13 cellular contexts compared by ENCODE assay signal in genomic region chr4:115274545-115274944, GRCh38.
A peak's percentile ranks its signal among the peaks of the same experiment; 100 is the strongest.
DNase-seq lines count a peak whose midpoint lies in the region; ATAC-seq and TF ChIP-seq lines count a peak whose summit lies in the region.
"Had no signal": no experiment of that assay in that cellular context is flagged by ENCODE, and none has a peak within 500 bp of the region (broad histone marks: within the 10 kb centered on the region; RNA-seq: fewer than 3 reads in every experiment).

No MANE protein-coding gene starts in this region.

- no peaks in the 10 kb centered on the region for H3K36me3 ChIP-seq in upper lobe of right lung

- H3K27ac Mint-ChIP-seq in activated CD4-positive, alpha-beta T cell treated with anti-CD3 and anti-CD28 coated beads, Interleukin-2, amount 10 ng/mL, durations not matched to agents 24 days and 14 days, result no peak overlapping the region
- no peak overlapping the region for H3K27ac Mint-ChIP-seq in stimulated activated effector memory CD8-positive, alpha-beta T cell treated with anti-CD3 and anti-CD28 coated beads, Interleukin-12 subunit alpha, Interleukin-12 subunit beta, amount 100 ng/mL, for 72 hours

- H3K27ac ChIP-seq in upper lobe of right lung, result no peak overlapping the region

- DNase-seq in activated CD4-positive, alpha-beta T cell treated with anti-CD3 and anti-CD28 coated beads, Interleukin-2, amount 10 ng/mL, durations not matched to agents 24 days and 14 days, result no peak
- no peak for DNase-seq in activated CD4-positive, alpha-beta T cell treated with anti-CD3 and anti-CD28 coated beads for 48 hours
- peak; percentile 83 for DNase-seq in MV-4-11 (lab: John Stamatoyannopoulos, UW)
- DNase-seq in stimulated activated effector memory CD8-positive, alpha-beta T cell treated with anti-CD3 and anti-CD28 coated beads, Interleukin-12 subunit alpha, Interleukin-12 subunit beta, amount 100 ng/mL, for 72 hours (ENCODE audit: low spot score in 2 of 2), result no peak
- DNase-seq in NCI-H2107 (lab: John Stamatoyannopoulos, UW), result no peak
- no peak for DNase-seq in kidney glomerular epithelial cell (lab: John Stamatoyannopoulos, UW)
- no peak for DNase-seq in upper lobe of right lung
- DNase-seq: 8988T; caudate nucleus; mucosa of descending colon; stimulated activated CD4-positive, alpha-beta T cell treated with anti-CD3 and anti-CD28 coated beads, Interleukin-12 subunit alpha, Interleukin-12 subunit beta, amount 100 ng/mL, for 4 hours had no signal

- ATAC-seq in HG02943 (IDR thresholded peaks at IDR 0.05; ENCODE audit: low read depth, unreplicated experiment) (peak; percentile 73), upper lobe of right lung (no peak)
- peak; percentile 74 for ATAC-seq in stimulated activated effector memory CD8-positive, alpha-beta T cell treated with anti-CD3 and anti-CD28 coated beads, Interleukin-12 subunit alpha, Interleukin-12 subunit beta, amount 100 ng/mL, for 72 hours
- ATAC-seq: mucosa of descending colon, Panc1 had no signal

- H3K27me3 ChIP-seq in upper lobe of right lung, result no peaks in the 10 kb centered on the region

- H3K9me3 ChIP-seq in upper lobe of right lung, result no peaks in the 10 kb centered on the region
- H3K9me3 ChIP-seq: mucosa of descending colon had no signal

- H3K4me1 ChIP-seq in upper lobe of right lung, result no peaks in the 10 kb centered on the region

- no peak overlapping the region for H3K4me3 ChIP-seq in upper lobe of right lung
- H3K4me3 ChIP-seq: mucosa of descending colon had no signal

- peaks cover 19% of the 10 kb centered on the region for H3K4me1 Mint-ChIP-seq in activated CD4-positive, alpha-beta T cell treated with anti-CD3 and anti-CD28 coated beads, Interleukin-2, amount 10 ng/mL, durations not matched to agents 24 days and 14 days
- peaks cover 21% of the 10 kb centered on the region for H3K4me1 Mint-ChIP-seq in stimulated activated effector memory CD8-positive, alpha-beta T cell treated with anti-CD3 and anti-CD28 coated beads, Interleukin-12 subunit alpha, Interleukin-12 subunit beta, amount 100 ng/mL, for 72 hours

- peak overlapping the region; percentile 5 for H3K4me3 Mint-ChIP-seq in activated CD4-positive, alpha-beta T cell treated with anti-CD3 and anti-CD28 coated beads, Interleukin-2, amount 10 ng/mL, durations not matched to agents 24 days and 14 days
- no peak overlapping the region for H3K4me3 Mint-ChIP-seq in stimulated activated effector memory CD8-positive, alpha-beta T cell treated with anti-CD3 and anti-CD28 coated beads, Interleukin-12 subunit alpha, Interleukin-12 subunit beta, amount 100 ng/mL, for 72 hours

- no peaks in the 10 kb centered on the region for H3K36me3 Mint-ChIP-seq in activated CD4-positive, alpha-beta T cell treated with anti-CD3 and anti-CD28 coated beads, Interleukin-2, amount 10 ng/mL, durations not matched to agents 24 days and 14 days (ENCODE audit: low read depth)
- H3K36me3 Mint-ChIP-seq in stimulated activated effector memory CD8-positive, alpha-beta T cell treated with anti-CD3 and anti-CD28 coated beads, Interleukin-12 subunit alpha, Interleukin-12 subunit beta, amount 100 ng/mL, for 72 hours, result peaks cover 5% of the 10 kb centered on the region

- peaks cover 5% of the 10 kb centered on the region for H3K27me3 Mint-ChIP-seq in activated CD4-positive, alpha-beta T cell treated with anti-CD3 and anti-CD28 coated beads, Interleukin-2, amount 10 ng/mL, durations not matched to agents 24 days and 14 days

- no peak for TF ChIP-seq CTCF in upper lobe of right lung (IDR thresholded peaks at IDR 0.05)

- intact Hi-C loops in activated CD4-positive, alpha-beta T cell treated with anti-CD3 and anti-CD28 coated beads, Interleukin-2, amount 10 ng/mL, durations not matched to agents 24 days and 14 days (cut with micrococcal nuclease), result no loop called here
- intact Hi-C loops in upper lobe of right lung (cut with DNase I), result no loop called here

- peaks cover 6% of the 10 kb centered on the region for H3K9me3 Mint-ChIP-seq in activated CD4-positive, alpha-beta T cell treated with anti-CD3 and anti-CD28 coated beads, Interleukin-2, amount 10 ng/mL, durations not matched to agents 24 days and 14 days
- no peaks in the 10 kb centered on the region for H3K9me3 Mint-ChIP-seq in stimulated activated effector memory CD8-positive, alpha-beta T cell treated with anti-CD3 and anti-CD28 coated beads, Interleukin-12 subunit alpha, Interleukin-12 subunit beta, amount 100 ng/mL, for 72 hours
